In genomic region chr7:74093671-74094223, GRCh38 we compare ENCODE assay signal across 8 cellular contexts. TPM values are rescaled to one million over a fixed set of nuclear protein-coding genes. Genes with fewer than 3 reads are reported as not detected.
DNase-seq lines count a peak whose midpoint lies in the region; ATAC-seq, FAIRE-seq and TF ChIP-seq lines count a peak whose summit lies in the region.

No MANE protein-coding gene starts in this region.

- H3K27me3 Mint-ChIP-seq in endodermal cell (ENCODE audit: insufficient read depth): no peaks in the 10 kb centered on the region

- H3K27ac ChIP-seq in A673 (ENCODE audit: low read depth, low read length, poor library complexity, severe bottlenecking) (peak overlapping the region; percentile 65), endodermal cell (ENCODE audit: low read depth, low read length) (peak overlapping the region; percentile 79), sigmoid colon (peak overlapping the region; percentile 60 to 80 (median 64))

- H3K4me1 ChIP-seq in A673 (ENCODE audit: insufficient read depth, low read length, poor library complexity, severe bottlenecking) (peaks cover 21% of the 10 kb centered on the region), endodermal cell (ENCODE audit: control insufficient read depth, insufficient read depth, low read length) (peaks cover 14% of the 10 kb centered on the region), sigmoid colon (peaks cover 0 to 31% (median 27%) of the 10 kb centered on the region in 4 donors)

- H3K27me3 ChIP-seq in A673 (replicated peaks; ENCODE audit: insufficient read depth, low read depth, low read length, poor library complexity) (no peaks in the 10 kb centered on the region), endodermal cell (ENCODE audit: control insufficient read depth, insufficient read depth, low read length, poor library complexity, severe bottlenecking) (no peaks in the 10 kb centered on the region), sigmoid colon (no peaks in the 10 kb centered on the region)

- peaks cover 38% of the 10 kb centered on the region for H3K36me3 Mint-ChIP-seq in endodermal cell (ENCODE audit: low read depth)

- POLR2A ChIA-PET in A673 (lab: Charles Lee; ENCODE audit: low non-redundant PET): no interaction called here

- TF ChIP-seq EP300 in sigmoid colon (IDR thresholded peaks at IDR 0.05): no peak

- FAIRE-seq in GM19239 (lab: Jason Lieb, UNC): no peak

- peak; percentile 6 for ATAC-seq in GM19372 (IDR thresholded peaks at IDR 0.05; ENCODE audit: low read depth, unreplicated experiment)

- peaks cover 9% of the 10 kb centered on the region for H3K9me3 Mint-ChIP-seq in endodermal cell

- DNase-seq in A673 (ENCODE audit: low spot score) (no peak), KG1 (lab: John Stamatoyannopoulos, UW) (peak; percentile 54), endodermal cell (peak; percentile 72), sigmoid colon (peak; percentile 70), GM19239 (ENCODE audit: insufficient read length, low spot score) (no peak), NCI-H1417 (lab: John Stamatoyannopoulos, UW) (no peak)
- no peak for DNase-seq in stimulated activated CD4-positive, alpha-beta T cell treated with anti-CD3 and anti-CD28 coated beads, Interleukin-2, amount 100 ng/mL, for 48 hours

- CTCF ChIA-PET in A673 (lab: Charles Lee): no interaction called here

- H3K4me3 Mint-ChIP-seq in endodermal cell: peak overlapping the region; percentile 50

- peaks cover 20% of the 10 kb centered on the region for H3K36me3 ChIP-seq in A673 (ENCODE audit: insufficient read depth, low read length, poor library complexity, severe bottlenecking)
- peaks cover 36% of the 10 kb centered on the region for H3K36me3 ChIP-seq in endodermal cell (ENCODE audit: control insufficient read depth, insufficient read depth, low read length)
- H3K36me3 ChIP-seq in sigmoid colon: peaks cover 0 to 15% (median 0%) of the 10 kb centered on the region in 4 donors

- H3K9ac ChIP-seq in endodermal cell (ENCODE audit: extremely low read depth, low read length, poor library complexity, severe bottlenecking): no peak overlapping the region

- peak overlapping the region; percentile 95 for H3K27ac Mint-ChIP-seq in endodermal cell

- TF ChIP-seq CTCF in A673 (conservative IDR thresholded peaks at IDR 0.05; ENCODE audit: low read depth, low read length) (no peak), endodermal cell (conservative IDR thresholded peaks at IDR 0.05) (no peak), sigmoid colon (IDR thresholded peaks at IDR 0.05) (no peak)

- H3K9me3 ChIP-seq in A673 (ENCODE audit: low read depth, low read length, poor library complexity, severe bottlenecking) (no peaks in the 10 kb centered on the region), endodermal cell (ENCODE audit: control insufficient read depth, low read length) (peaks cover 14% of the 10 kb centered on the region), sigmoid colon (no peaks in the 10 kb centered on the region)

- H3K4me1 Mint-ChIP-seq in endodermal cell: peaks cover 12% of the 10 kb centered on the region

- WGBS in endodermal cell (ENCODE audit: insufficient coverage in 1 of 2, insufficient read length in 1 of 2), 2 experiments: 63 to 72% methylated on average over 8 to 15 of the region's 15 CpGs
- WGBS in sigmoid colon, 2 donors: 44 to 70% methylated on average over 15 of the region's 15 CpGs

- intact Hi-C loops in A673 (cut with micrococcal nuclease; ENCODE audit: unreplicated experiment): no loop called here
- intact Hi-C loops in sigmoid colon (cut with DNase I): no loop called here

- H3K4me3 ChIP-seq in A673 (ENCODE audit: low read depth, low read length, poor library complexity, severe bottlenecking) (no peak overlapping the region), endodermal cell (ENCODE audit: low read length) (no peak overlapping the region), sigmoid colon (peak overlapping the region in 3 of 4 donors; percentile 47 to 57 (median 55))

- no TSS peak for BruUV-seq in A673 (replicated peaks; lab: Mats Ljungman, UMichigan)

- no peak for TF ChIP-seq POLR2A in sigmoid colon (IDR thresholded peaks at IDR 0.05)

RNA-seq across cellular contexts. Expression of gene LIMK1, which starts 10.1 kb away (rescaled TPM):
- total RNA-seq in A673 (2021) (59.3 and 60.2 TPM in 2 replicates), endodermal cell (10 to 100 TPM; 83.9 TPM), sigmoid colon (10 to 100 TPM in 1 of 4 donors, 1 to 10 TPM in 3; 4.6 to 15.0 (median 6.5) TPM)
- polyA plus RNA-seq in endodermal cell (2013, experiment 1 of 2): 53.1 TPM
- 54.2 TPM for polyA plus RNA-seq in endodermal cell (2013, experiment 2 of 2)
- polyA plus RNA-seq in sigmoid colon: 10 to 100 TPM in 1 of 3 donors, 1 to 10 TPM in 2; 9.6 to 16.3 (median 9.7) TPM

Comparison
In these comparisons a context has a peak if more than half of its experiments do, and no peak if none do; other contexts are left out.
1. DNase-seq: peak in KG1 (single experiment), endodermal cell (single experiment) and sigmoid colon (single experiment); none in A673 (single experiment), stimulated activated CD4-positive, alpha-beta T cell treated with anti-CD3 and anti-CD28 coated beads, Interleukin-2, amount 100 ng/mL, for 48 hours (0 of 2), GM19239 (single experiment) and NCI-H1417 (0 of 3).
2. H3K4me3 ChIP-seq: peak in sigmoid colon (3 of 4); none in A673 (single experiment) and endodermal cell (single experiment).
3. Peak in every context shown above with its lines, with median percentiles within 50 percentile points of each other: H3K27ac ChIP-seq.